In the genomic region with DNA sequence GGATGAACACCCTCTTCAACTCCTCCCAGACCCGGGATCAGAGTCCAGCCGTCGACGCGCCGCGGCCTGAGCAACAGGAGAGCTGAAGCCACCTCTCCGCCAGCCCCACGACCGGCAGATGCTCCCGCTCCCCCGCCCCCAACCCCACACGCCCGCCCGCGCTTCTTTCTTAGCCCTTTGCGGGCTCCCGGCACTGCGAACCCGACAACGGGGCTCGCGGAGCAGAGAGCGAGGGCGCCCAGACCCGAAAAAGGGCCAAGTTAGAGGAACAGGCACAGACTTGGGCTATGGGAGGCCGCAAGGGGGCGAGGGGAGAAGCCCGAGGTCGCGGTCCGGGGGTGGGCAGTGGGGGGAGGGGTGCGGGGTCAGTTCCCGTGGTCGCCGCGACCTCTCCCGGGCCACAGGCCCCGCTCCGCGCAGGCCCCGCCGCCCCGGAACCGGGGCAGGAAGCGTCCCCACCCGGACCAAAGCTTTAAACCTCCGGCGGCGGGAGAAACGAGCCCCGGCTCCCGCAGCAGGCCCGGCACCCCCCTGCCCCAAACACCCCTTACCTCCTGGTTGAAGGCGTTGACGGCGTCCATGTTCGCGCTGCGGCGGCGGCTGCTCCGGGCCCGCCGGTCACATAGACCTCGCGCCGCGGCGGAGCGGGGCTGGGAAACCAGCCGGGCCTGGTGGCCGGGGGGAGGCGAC, we compare ENCODE assay signal across 8 cellular contexts. TPM values are rescaled to one million over a fixed set of nuclear protein-coding genes. Genes with fewer than 3 reads are reported as not detected.
A peak's percentile ranks its signal among the peaks of the same experiment; 100 is the strongest.
DNase-seq lines count a peak whose midpoint lies in the region; ATAC-seq and TF ChIP-seq lines count a peak whose summit lies in the region.

No MANE protein-coding gene starts in this region.

- H3K4me3 Mint-ChIP-seq in Caco-2 (ENCODE audit: unreplicated experiment) (no peak overlapping the region), chondrocyte (ENCODE audit: unreplicated experiment) (peak overlapping the region; percentile 82)

- H3K4me3 ChIP-seq in Caco-2 (ENCODE audit: low read depth, low read length) (peak overlapping the region; percentile 84), right lobe of liver (peak overlapping the region; percentile 94 to 99 (median 96))

- DNase-seq in Caco-2, result peak; percentile 63 to 72
- peak; percentile 57 for DNase-seq in HuH-7 (ENCODE audit: low spot score)
- DNase-seq in activated CD4-positive, alpha-beta T cell treated with anti-CD3 and anti-CD28 coated beads for 1 hour, result peak; percentile 31
- DNase-seq in chondrocyte (ENCODE audit: low spot score), result peak; percentile 90
- peak; percentile 83 to 89 (median 89) for DNase-seq in right lobe of liver
- DNase-seq in stimulated activated CD4-positive, alpha-beta T cell treated with anti-CD3 and anti-CD28 coated beads, TNF-alpha, amount 100 ng/mL, for 4 hours (ENCODE audit: low read depth in 3 of 3), result peak; percentile 19 to 35 (median 26)
- DNase-seq in GM19240 (ENCODE audit: insufficient read length, low spot score), result no peak

- TF ChIP-seq POLR2A in right lobe of liver (IDR thresholded peaks at IDR 0.05), result peak; percentile 42

- 0% methylated on average over 9 of the region's 74 CpGs for WGBS in right lobe of liver (ENCODE audit: insufficient coverage, low coverage, low lambda C conversion rate, missing lambda C conversion rate)

- H3K9me3 ChIP-seq in Caco-2 (no peaks in the 10 kb centered on the region), right lobe of liver (no peaks in the 10 kb centered on the region)

- H3K27me3 Mint-ChIP-seq in Caco-2 (ENCODE audit: insufficient read depth, unreplicated experiment), result no peaks in the 10 kb centered on the region
- H3K27me3 Mint-ChIP-seq in chondrocyte (ENCODE audit: low read depth), result no peaks in the 10 kb centered on the region

- H3K27ac Mint-ChIP-seq in Caco-2 (ENCODE audit: unreplicated experiment) (peak overlapping the region; percentile 66), chondrocyte (ENCODE audit: unreplicated experiment) (peak overlapping the region; percentile 89)

- peak overlapping the region; percentile 92 to 94 (median 93) for H3K27ac ChIP-seq in right lobe of liver

- H3K4me1 Mint-ChIP-seq in Caco-2 (ENCODE audit: low read depth, unreplicated experiment) (no peaks in the 10 kb centered on the region), chondrocyte (ENCODE audit: low read depth) (peaks cover 4% of the 10 kb centered on the region)

- CTCF ChIA-PET in Caco-2 (lab: Charles Lee), result no interaction called here

- intact Hi-C loops in Caco-2 (cut with micrococcal nuclease; ENCODE audit: unreplicated experiment), result no loop called here
- intact Hi-C loops in right lobe of liver (cut with DNase I), result no loop called here

- H3K36me3 Mint-ChIP-seq in Caco-2 (ENCODE audit: insufficient read depth, unreplicated experiment), result peaks cover 9% of the 10 kb centered on the region
- no peaks in the 10 kb centered on the region for H3K36me3 Mint-ChIP-seq in chondrocyte (ENCODE audit: low read depth)

- ATAC-seq in GM21381 (IDR thresholded peaks at IDR 0.05; ENCODE audit: unreplicated experiment) (peak; percentile 2), right lobe of liver (peak; percentile 65 to 77 (median 69))

- H3K4me1 ChIP-seq in Caco-2, result peaks cover 12% of the 10 kb centered on the region; the same call in 1 of the 2 replicates
- H3K4me1 ChIP-seq in right lobe of liver, result peaks cover 0 to 42% (median 12%) of the 10 kb centered on the region in 4 donors

- POLR2A ChIA-PET in Caco-2 (lab: Charles Lee), result interaction anchor here (0.6 kb wide), 1 partner anchor 12 kb away, joined by 6 read pairs; no protein-coding TSS in a partner anchor

- H3K36me3 ChIP-seq in Caco-2 (ENCODE audit: control insufficient read depth, insufficient read depth, low read length) (no peaks in the 10 kb centered on the region), right lobe of liver (no peaks in the 10 kb centered on the region)

- TF ChIP-seq CTCF in Caco-2 (IDR thresholded peaks at IDR 0.05; ENCODE audit: insufficient read depth in 1 of 2, low read depth in 1 of 2, low read length in 1 of 2, severe bottlenecking in 1 of 2, unreplicated experiment in 1 of 2), result no peak
- peak; percentile 55 for TF ChIP-seq CTCF in chondrocyte (IDR thresholded peaks at IDR 0.05)
- TF ChIP-seq CTCF in right lobe of liver (IDR thresholded peaks at IDR 0.05), result no peak

- H3K27me3 ChIP-seq in Caco-2 (replicated peaks; ENCODE audit: control insufficient read depth, insufficient read depth, low read length), result no peaks in the 10 kb centered on the region
- no peaks in the 10 kb centered on the region for H3K27me3 ChIP-seq in right lobe of liver

- no peaks in the 10 kb centered on the region for H3K9me3 Mint-ChIP-seq in Caco-2 (ENCODE audit: unreplicated experiment)
- no peaks in the 10 kb centered on the region for H3K9me3 Mint-ChIP-seq in chondrocyte (ENCODE audit: low read depth)

- BruUV-seq in Caco-2 (replicated peaks; lab: Mats Ljungman, UMichigan), result no TSS peak

RNA-seq across cellular contexts. Expression of gene SCAF4, which starts 0.7 kb away (rescaled TPM):
- 50.2 and 53.1 TPM in 2 replicates for total RNA-seq in Caco-2 (2022)
- 22.0 to 28.0 TPM (median 23.1 TPM) in 3 replicates for total RNA-seq in chondrocyte
- total RNA-seq in right lobe of liver, result 10 to 100 TPM; 10.1 to 18.5 (median 13.7) TPM
